8 cellular contexts compared by ENCODE assay signal in the genomic region with DNA sequence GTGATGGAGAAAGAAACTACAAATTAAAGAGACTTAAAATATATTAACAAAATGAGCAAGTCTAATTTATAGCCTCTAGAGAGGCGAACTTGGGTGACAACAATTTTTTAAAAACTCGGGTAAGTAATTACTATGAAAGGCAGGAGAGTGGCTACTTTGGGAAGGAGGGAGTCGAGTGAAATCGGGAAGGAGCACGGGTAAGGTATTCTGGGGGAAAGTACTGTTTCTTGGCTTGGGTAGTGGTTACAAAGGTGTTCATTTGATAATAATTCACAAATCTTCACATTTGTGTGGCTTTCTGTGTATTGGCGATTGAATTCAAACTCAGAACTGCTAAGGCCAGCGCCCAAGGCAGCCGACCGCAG. TPM values are rescaled to one million over a fixed set of nuclear protein-coding genes. Genes with fewer than 3 reads are reported as not detected.
DNase-seq lines count a peak whose midpoint lies in the region; ATAC-seq and TF ChIP-seq lines count a peak whose summit lies in the region.

No MANE protein-coding gene starts in this region.

- peak overlapping the region; percentile 83 for H3K27ac ChIP-seq in DOHH2 (ENCODE audit: low read depth, low read length)
- H3K27ac ChIP-seq in Peyer's patch, result peak overlapping the region; percentile 79 to 98 (median 89)
- no peak overlapping the region for H3K27ac ChIP-seq in endodermal cell (ENCODE audit: low read depth, low read length)
- H3K27ac ChIP-seq in prostate gland, result peak overlapping the region; percentile 74 to 82

- peak overlapping the region; percentile 91 for H3K4me3 ChIP-seq in DOHH2 (ENCODE audit: low read length)
- peak overlapping the region in 2 of 4 donors; percentile 69 to 78 for H3K4me3 ChIP-seq in Peyer's patch
- H3K4me3 ChIP-seq in endodermal cell (ENCODE audit: low read length), result no peak overlapping the region
- H3K4me3 ChIP-seq in prostate gland, result peak overlapping the region; percentile 44 to 59

- H3K4me1 Mint-ChIP-seq in endodermal cell, result peaks cover 7% of the 10 kb centered on the region

- DNase-seq in Peyer's patch (no peak), endodermal cell (no peak), prostate gland (ENCODE audit: low spot score) (no peak), HT-29 (ENCODE audit: low spot score) (no peak), NCI-H226 (no peak)

- no peaks in the 10 kb centered on the region for H3K36me3 ChIP-seq in DOHH2 (ENCODE audit: control insufficient read depth, low read length)
- no peaks in the 10 kb centered on the region for H3K36me3 ChIP-seq in Peyer's patch
- no peaks in the 10 kb centered on the region for H3K36me3 ChIP-seq in endodermal cell (ENCODE audit: control insufficient read depth, insufficient read depth, low read length)
- no peaks in the 10 kb centered on the region for H3K36me3 ChIP-seq in prostate gland

- no peaks in the 10 kb centered on the region for H3K36me3 Mint-ChIP-seq in endodermal cell (ENCODE audit: low read depth)

- no peak for ATAC-seq in GM19452 (IDR thresholded peaks at IDR 0.05; ENCODE audit: unreplicated experiment)
- no peak for ATAC-seq in HG03135 (IDR thresholded peaks at IDR 0.05; ENCODE audit: unreplicated experiment)

- no peak overlapping the region for H3K27ac Mint-ChIP-seq in endodermal cell

- peaks cover 42% of the 10 kb centered on the region for H3K27me3 Mint-ChIP-seq in endodermal cell (ENCODE audit: insufficient read depth)

- H3K4me3 Mint-ChIP-seq in endodermal cell, result peak overlapping the region; percentile 64

- H3K9me2 ChIP-seq in DOHH2 (replicated peaks; ENCODE audit: control insufficient read depth, low read length), result no peaks in the 10 kb centered on the region

- no peak overlapping the region for H3K9ac ChIP-seq in endodermal cell (ENCODE audit: extremely low read depth, low read length, poor library complexity, severe bottlenecking)

- 40 to 44% methylated on average over 9 of the region's 9 CpGs for WGBS in endodermal cell (ENCODE audit: insufficient coverage in 1 of 2, insufficient read length in 1 of 2), 2 experiments
- 37% methylated on average over 9 of the region's 9 CpGs for WGBS in prostate gland

- H3K27me3 ChIP-seq in DOHH2 (ENCODE audit: control insufficient read depth, low read length) (no peaks in the 10 kb centered on the region), Peyer's patch (no peaks in the 10 kb centered on the region), endodermal cell (ENCODE audit: control insufficient read depth, insufficient read depth, low read length, poor library complexity, severe bottlenecking) (peaks cover 58% of the 10 kb centered on the region), prostate gland (replicated peaks; ENCODE audit: insufficient read depth) (no peaks in the 10 kb centered on the region)

- H3F3A ChIP-seq in DOHH2 (ENCODE audit: control insufficient read depth, insufficient read depth), result peaks cover 18% of the 10 kb centered on the region

- H3K4me2 ChIP-seq in DOHH2 (ENCODE audit: low read length), result peak overlapping the region; percentile 92

- TF ChIP-seq CTCF in DOHH2 (IDR thresholded peaks at IDR 0.05; ENCODE audit: low read depth, low read length, poor library complexity, severe bottlenecking) (no peak), Peyer's patch (IDR thresholded peaks at IDR 0.05) (no peak), endodermal cell (conservative IDR thresholded peaks at IDR 0.05) (no peak), prostate gland (IDR thresholded peaks at IDR 0.05) (no peak)

- TF ChIP-seq POLR2A in Peyer's patch (IDR thresholded peaks at IDR 0.05) (no peak), prostate gland (IDR thresholded peaks at IDR 0.05) (no peak)

- H3K9me3 ChIP-seq in DOHH2 (ENCODE audit: control insufficient read depth, insufficient read depth, low read length), result no peaks in the 10 kb centered on the region
- no peaks in the 10 kb centered on the region for H3K9me3 ChIP-seq in Peyer's patch
- no peaks in the 10 kb centered on the region for H3K9me3 ChIP-seq in endodermal cell (ENCODE audit: control insufficient read depth, low read length)
- H3K9me3 ChIP-seq in prostate gland, result no peaks in the 10 kb centered on the region

- H4K20me1 ChIP-seq in DOHH2 (ENCODE audit: control insufficient read depth, insufficient read depth, low read depth, low read length), result no peaks in the 10 kb centered on the region

- no peaks in the 10 kb centered on the region for H3K9me3 Mint-ChIP-seq in endodermal cell

- peaks cover 68% of the 10 kb centered on the region for H3K4me1 ChIP-seq in DOHH2 (ENCODE audit: control insufficient read depth, low read length)
- peaks cover 0 to 27% (median 5%) of the 10 kb centered on the region in 4 donors for H3K4me1 ChIP-seq in Peyer's patch
- no peaks in the 10 kb centered on the region for H3K4me1 ChIP-seq in endodermal cell (ENCODE audit: control insufficient read depth, insufficient read depth, low read length)
- H3K4me1 ChIP-seq in prostate gland (replicated peaks), result no peaks in the 10 kb centered on the region

- peaks cover 15% of the 10 kb centered on the region for H3K79me2 ChIP-seq in DOHH2 (ENCODE audit: control insufficient read depth, low read length)

- intact Hi-C loops in prostate gland (cut with DNase I), result no loop called here

RNA-seq across cellular contexts. Expression of gene GRID1, which starts 32.9 kb away (rescaled TPM):
- 10 to 100 TPM in 1 of 4 donors, 1 to 10 TPM in 2, under 1 TPM in 1; 0.35 to 10.7 (median 1.3) TPM for total RNA-seq in Peyer's patch
- under 1 TPM; 0.13 to 0.53 TPM for total RNA-seq in endodermal cell
- 1.1 TPM for polyA plus RNA-seq in endodermal cell (2013, experiment 1 of 2)
- polyA plus RNA-seq in endodermal cell (2013, experiment 2 of 2), result 0.87 TPM
- 1 to 10 TPM; 1.0 to 10.0 TPM for total RNA-seq in prostate gland
- not detected in 2 replicates for total RNA-seq in HT-29 (2014; rRNA removed; shearing (Covaris generic))
